Comparison of ENCODE assay signal across 17 cellular contexts in genomic region chr5:28451478-28451877, GRCh38.
DNase-seq lines count a peak whose midpoint lies in the region; ATAC-seq and TF ChIP-seq lines count a peak whose summit lies in the region.
"Had no signal": no experiment of that assay in that cellular context is flagged by ENCODE, and none has a peak within 500 bp of the region (broad histone marks: within the 10 kb centered on the region; RNA-seq: fewer than 3 reads in every experiment).

No MANE protein-coding gene starts in this region.

- ATAC-seq in RWPE2 (ENCODE audit: low read depth) = no peak
- peak; percentile 65 for ATAC-seq in left lung
- no peak for ATAC-seq in activated T-helper 17 cell treated with anti-CD3 and anti-CD28 coated beads, Interleukin-2, amount 50 U/mL, for 72 hours (replicated peaks)
- ATAC-seq in HG03159 (IDR thresholded peaks at IDR 0.05; ENCODE audit: unreplicated experiment) = no peak
- ATAC-seq: A549; CD8-positive, alpha-beta T cell had no signal

- H3K9me3 ChIP-seq in RWPE2 (ENCODE audit: severe bottlenecking) (no peaks in the 10 kb centered on the region), left lung (peaks cover 0 to 17% of the 10 kb centered on the region in 2 donors)
- H3K9me3 ChIP-seq: Caco-2 had no signal

- no peaks in the 10 kb centered on the region for H3K4me1 Mint-ChIP-seq in activated T-helper 17 cell treated with anti-CD3 and anti-CD28 coated beads, Interleukin-2, amount 50 U/mL, for 72 hours
- H3K4me1 Mint-ChIP-seq: B cell had no signal

- no peak overlapping the region for H3K27ac Mint-ChIP-seq in activated T-helper 17 cell treated with anti-CD3 and anti-CD28 coated beads, Interleukin-2, amount 50 U/mL, for 72 hours
- H3K27ac Mint-ChIP-seq: B cell; CD4-positive, alpha-beta T cell; CD8-positive, alpha-beta T cell had no signal

- H3K4me3 Mint-ChIP-seq in activated T-helper 17 cell treated with anti-CD3 and anti-CD28 coated beads, Interleukin-2, amount 50 U/mL, for 72 hours = no peak overlapping the region
- H3K4me3 Mint-ChIP-seq: B cell; CD4-positive, alpha-beta T cell; CD8-positive, alpha-beta T cell had no signal

- H3K36me3 ChIP-seq in RWPE2 (ENCODE audit: low read depth) (no peaks in the 10 kb centered on the region), left lung (no peaks in the 10 kb centered on the region)
- H3K36me3 ChIP-seq: BLaER1 treated with 17β-estradiol and CSF1 and Interleukin-3, amounts not matched to agents 10 nM and 100 nM had no signal

- H3K36me3 Mint-ChIP-seq in activated T-helper 17 cell treated with anti-CD3 and anti-CD28 coated beads, Interleukin-2, amount 50 U/mL, for 72 hours (ENCODE audit: low read depth) = no peaks in the 10 kb centered on the region
- H3K36me3 Mint-ChIP-seq: CD8-positive, alpha-beta T cell had no signal

- intact Hi-C loops in left lung (cut with DNase I) = no loop called here

- H3K4me3 ChIP-seq in RWPE2 (ENCODE audit: severe bottlenecking) (no peak overlapping the region), left lung (no peak overlapping the region)
- H3K4me3 ChIP-seq: A549; BLaER1 treated with 17β-estradiol and CSF1 and Interleukin-3, amounts not matched to agents 10 nM and 100 nM had no signal

- H3K9me3 Mint-ChIP-seq in activated T-helper 17 cell treated with anti-CD3 and anti-CD28 coated beads, Interleukin-2, amount 50 U/mL, for 72 hours = peaks cover 15% of the 10 kb centered on the region

- DNase-seq in RWPE2 (ENCODE audit: low spot score) (no peak), left lung (no peak), renal cortical epithelial cell (ENCODE audit: low read depth) (peak; percentile 25)
- DNase-seq: AML-193; Caco-2; Calu3; CD4-positive, alpha-beta T cell; CD8-positive, alpha-beta T cell; DMS79 treated with DMSO at 0.1 percent for 48 hours; GF-D8 had no signal

- H3K4me1 ChIP-seq in RWPE2 (ENCODE audit: insufficient read depth, poor library complexity, severe bottlenecking) (no peaks in the 10 kb centered on the region), left lung (no peaks in the 10 kb centered on the region)
- H3K4me1 ChIP-seq: A549; BLaER1 treated with 17β-estradiol and CSF1 and Interleukin-3, amounts not matched to agents 10 nM and 100 nM; Caco-2 had no signal

- H3K27me3 Mint-ChIP-seq in activated T-helper 17 cell treated with anti-CD3 and anti-CD28 coated beads, Interleukin-2, amount 50 U/mL, for 72 hours = no peaks in the 10 kb centered on the region
- H3K27me3 Mint-ChIP-seq: B cell; CD4-positive, alpha-beta T cell had no signal

- H3K27me3 ChIP-seq in RWPE2 (ENCODE audit: insufficient read depth, poor library complexity, severe bottlenecking) = no peaks in the 10 kb centered on the region
- H3K27me3 ChIP-seq in left lung = no peaks in the 10 kb centered on the region
- H3K27me3 ChIP-seq: BLaER1 treated with 17β-estradiol and CSF1 and Interleukin-3, amounts not matched to agents 10 nM and 100 nM had no signal

- TF ChIP-seq CTCF in RWPE2 (IDR thresholded peaks at IDR 0.05; ENCODE audit: poor library complexity, severe bottlenecking) (peak; percentile 3), left lung (IDR thresholded peaks at IDR 0.05) (no peak)

- no peak overlapping the region for H3K27ac ChIP-seq in RWPE2 (ENCODE audit: poor library complexity, severe bottlenecking)
- H3K27ac ChIP-seq in left lung = no peak overlapping the region
- H3K27ac ChIP-seq: 22Rv1; A549; BLaER1 treated with 17β-estradiol and CSF1 and Interleukin-3, amounts not matched to agents 10 nM and 100 nM; C4-2B had no signal
